1 cellular context compared by ENCODE assay signal in the genomic region with DNA sequence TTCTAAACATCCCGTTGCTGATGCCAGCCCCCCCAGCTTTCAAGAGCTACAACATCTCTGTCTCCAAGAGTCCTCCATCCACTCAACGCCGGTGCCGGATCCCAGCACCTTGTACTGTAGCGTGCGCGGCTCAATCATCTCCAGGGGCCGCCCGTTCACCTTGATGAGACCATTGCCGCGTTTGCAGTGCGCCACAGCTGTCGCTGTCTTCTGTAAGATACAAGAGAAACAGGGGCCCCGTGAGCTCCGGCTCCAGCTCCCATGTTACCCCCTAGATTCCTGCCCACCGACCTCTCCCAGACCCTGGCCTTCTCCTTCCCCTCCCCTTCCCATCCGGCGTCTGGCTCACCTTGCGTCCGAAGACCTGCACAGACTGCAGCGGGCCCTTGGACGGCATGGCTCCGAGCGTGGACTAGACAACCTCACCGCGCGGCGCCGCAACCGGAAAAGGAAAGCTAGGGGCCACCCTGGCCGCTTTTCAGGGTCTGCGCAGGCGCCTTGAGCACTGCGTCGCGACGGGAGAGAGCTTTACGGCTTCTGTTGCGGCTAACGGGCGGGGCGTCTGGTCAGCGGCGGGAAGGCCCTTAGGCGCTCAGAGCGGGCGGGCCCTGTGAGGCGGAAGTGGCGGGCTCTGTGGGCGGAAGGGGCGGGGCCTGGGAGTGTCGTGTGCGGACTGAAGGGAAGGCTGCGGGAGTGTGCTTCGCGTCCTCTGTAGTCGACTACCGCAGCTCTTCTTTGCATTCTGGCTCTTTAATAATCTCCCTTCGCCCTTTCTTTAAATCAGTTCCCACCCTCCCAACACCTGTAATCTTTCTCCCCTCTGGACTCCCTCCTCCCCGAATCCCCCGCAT.
TF ChIP-seq lines count a peak whose summit lies in the region.

Gene RPS16 (minus strand): TSS at position 451 of the 851 bp plus-strand sequence. CDS start 54 bp downstream, at position 397.

TF ChIP-seq in GM12878, 131 proteins besides CTCF, POLR2A, EP300 and RAD21 (continued from another document):
- TF ChIP-seq IRF4 (IDR thresholded peaks at IDR 0.05; ENCODE audit: low read depth, low read length) (0 out of 2 replicates have a peak, but pooled peaks have one; percentile 35), CBX3 (IDR thresholded peaks at IDR 0.05; ENCODE audit: borderline replicate concordance, low read depth) (no peak), ETV6 (conservative IDR thresholded peaks at IDR 0.05 in 1 of 2, IDR thresholded peaks at IDR 0.05 in 1 of 2; ENCODE audit: borderline replicate concordance in 1 of 2, low read depth in 1 of 2) (no peak), NRF1 (conservative IDR thresholded peaks at IDR 0.05; ENCODE audit: low read depth, low read length) (peak; percentile 68), SUPT20H (IDR thresholded peaks at IDR 0.05; ENCODE audit: borderline replicate concordance, control insufficient read depth, low read depth, low read length) (no peak), CBFB (IDR thresholded peaks at IDR 0.05; ENCODE audit: low read depth) (peak; percentile 97), NR2F1 (conservative IDR thresholded peaks at IDR 0.05) (peak; percentile 69; the same call in 1 of the 2 replicates), E2F4 (IDR thresholded peaks at IDR 0.05; ENCODE audit: low read depth, low read length) (peak; percentile 79), HDAC6 (IDR thresholded peaks at IDR 0.05; ENCODE audit: unreplicated experiment) (peak; percentile 89), GABPA (IDR thresholded peaks at IDR 0.05; ENCODE audit: low read depth) (peak; percentile 87; the same call in 1 of the 2 replicates), HDAC2 (IDR thresholded peaks at IDR 0.05) (no peak), MTA2 (IDR thresholded peaks at IDR 0.05; ENCODE audit: low read depth) (no peak), MLLT1 (IDR thresholded peaks at IDR 0.05) (peak; percentile 72), NFXL1 (IDR thresholded peaks at IDR 0.05; ENCODE audit: borderline replicate concordance) (no peak), POLR2AphosphoS5 (IDR thresholded peaks at IDR 0.05; ENCODE audit: low read length) (peak; percentile 100), CREB1 (IDR thresholded peaks at IDR 0.05; ENCODE audit: low read depth) (peak; percentile 75; the same call in 1 of the 2 replicates), IKZF1 (conservative IDR thresholded peaks at IDR 0.05) (peak; percentile 81), ZNF207 (IDR thresholded peaks at IDR 0.05; ENCODE audit: borderline replicate concordance) (peak; percentile 78), NFIC (IDR thresholded peaks at IDR 0.05; ENCODE audit: low read depth, low read length) (no peak), SMAD5 (IDR thresholded peaks at IDR 0.05; ENCODE audit: low read depth) (peak; percentile 98), MYC (IDR thresholded peaks at IDR 0.05; ENCODE audit: insufficient read depth, insufficient read length, insufficient replicate concordance, low read length, severe bottlenecking) (peak; percentile 92), IRF3 (IDR thresholded peaks at IDR 0.05) (0 out of 2 replicates have a peak, but pooled peaks have one; percentile 35), ELK1 (IDR thresholded peaks at IDR 0.05; ENCODE audit: low read depth, low read length) (peak; percentile 70), IKZF2 (IDR thresholded peaks at IDR 0.05) (no peak), RELA (IDR thresholded peaks at IDR 0.05; ENCODE audit: borderline replicate concordance, partially characterized antibody) (peak; percentile 83), HCFC1 (IDR thresholded peaks at IDR 0.05; ENCODE audit: low read length) (no peak; the same call in 1 of the 2 replicates), MEF2A (IDR thresholded peaks at IDR 0.05; ENCODE audit: insufficient read depth, low read depth, low read length) (peak; percentile 53; the same call in 1 of the 2 replicates), ATF7 (IDR thresholded peaks at IDR 0.05; ENCODE audit: low read depth) (no peak), MEF2B (IDR thresholded peaks at IDR 0.05; ENCODE audit: partially characterized antibody, poor library complexity, severe bottlenecking) (no peak), ATF3 (IDR thresholded peaks at IDR 0.05; ENCODE audit: borderline replicate concordance, extremely low read depth, low read depth, low read length) (peak; percentile 88; the same call in 1 of the 2 replicates), EGR1 (IDR thresholded peaks at IDR 0.05; ENCODE audit: borderline replicate concordance in 1 of 2, low read depth in 2 of 2, low read length in 2 of 2) (peak in 1 of 2 experiments; percentile 26; a peak in 1 of 3 replicates), NR2C1 (IDR thresholded peaks at IDR 0.05) (peak; percentile 57), LARP7 (IDR thresholded peaks at IDR 0.05) (peak; percentile 77), PML (IDR thresholded peaks at IDR 0.05; ENCODE audit: low read length) (peak; percentile 99), MYB (IDR thresholded peaks at IDR 0.05; ENCODE audit: borderline replicate concordance, low read depth, low read length) (0 out of 2 replicates have a peak, but pooled peaks have one; percentile 20), HDGF (IDR thresholded peaks at IDR 0.05) (peak; percentile 89), SPI1 (IDR thresholded peaks at IDR 0.05; ENCODE audit: borderline replicate concordance, insufficient read depth, low read depth, low read length) (peak; percentile 60; the same call in 1 of the 2 replicates), CREM (IDR thresholded peaks at IDR 0.05; ENCODE audit: low read depth) (peak; percentile 61; the same call in 1 of the 2 replicates), SIX5 (IDR thresholded peaks at IDR 0.05; ENCODE audit: low read depth, low read length, severe bottlenecking) (peak; percentile 19), RUNX3 (IDR thresholded peaks at IDR 0.05; ENCODE audit: low read length) (peak; percentile 86)
- TF ChIP-seq, protein P1, sequence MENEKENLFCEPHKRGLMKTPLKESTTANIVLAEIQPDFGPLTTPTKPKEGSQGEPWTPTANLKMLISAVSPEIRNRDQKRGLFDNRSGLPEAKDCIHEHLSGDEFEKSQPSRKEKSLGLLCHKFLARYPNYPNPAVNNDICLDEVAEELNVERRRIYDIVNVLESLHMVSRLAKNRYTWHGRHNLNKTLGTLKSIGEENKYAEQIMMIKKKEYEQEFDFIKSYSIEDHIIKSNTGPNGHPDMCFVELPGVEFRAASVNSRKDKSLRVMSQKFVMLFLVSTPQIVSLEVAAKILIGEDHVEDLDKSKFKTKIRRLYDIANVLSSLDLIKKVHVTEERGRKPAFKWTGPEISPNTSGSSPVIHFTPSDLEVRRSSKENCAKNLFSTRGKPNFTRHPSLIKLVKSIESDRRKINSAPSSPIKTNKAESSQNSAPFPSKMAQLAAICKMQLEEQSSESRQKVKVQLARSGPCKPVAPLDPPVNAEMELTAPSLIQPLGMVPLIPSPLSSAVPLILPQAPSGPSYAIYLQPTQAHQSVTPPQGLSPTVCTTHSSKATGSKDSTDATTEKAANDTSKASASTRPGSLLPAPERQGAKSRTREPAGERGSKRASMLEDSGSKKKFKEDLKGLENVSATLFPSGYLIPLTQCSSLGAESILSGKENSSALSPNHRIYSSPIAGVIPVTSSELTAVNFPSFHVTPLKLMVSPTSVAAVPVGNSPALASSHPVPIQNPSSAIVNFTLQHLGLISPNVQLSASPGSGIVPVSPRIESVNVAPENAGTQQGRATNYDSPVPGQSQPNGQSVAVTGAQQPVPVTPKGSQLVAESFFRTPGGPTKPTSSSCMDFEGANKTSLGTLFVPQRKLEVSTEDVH (IDR thresholded peaks at IDR 0.05; ENCODE audit: low read depth, partially characterized antibody): peak; percentile 47
- TF ChIP-seq, protein P2, sequence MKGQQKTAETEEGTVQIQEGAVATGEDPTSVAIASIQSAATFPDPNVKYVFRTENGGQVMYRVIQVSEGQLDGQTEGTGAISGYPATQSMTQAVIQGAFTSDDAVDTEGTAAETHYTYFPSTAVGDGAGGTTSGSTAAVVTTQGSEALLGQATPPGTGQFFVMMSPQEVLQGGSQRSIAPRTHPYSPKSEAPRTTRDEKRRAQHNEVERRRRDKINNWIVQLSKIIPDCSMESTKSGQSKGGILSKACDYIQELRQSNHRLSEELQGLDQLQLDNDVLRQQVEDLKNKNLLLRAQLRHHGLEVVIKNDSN (IDR thresholded peaks at IDR 0.05; ENCODE audit: borderline replicate concordance, extremely low read length, insufficient read depth, low read depth, low read length): no peak
- TF ChIP-seq, protein P3, sequence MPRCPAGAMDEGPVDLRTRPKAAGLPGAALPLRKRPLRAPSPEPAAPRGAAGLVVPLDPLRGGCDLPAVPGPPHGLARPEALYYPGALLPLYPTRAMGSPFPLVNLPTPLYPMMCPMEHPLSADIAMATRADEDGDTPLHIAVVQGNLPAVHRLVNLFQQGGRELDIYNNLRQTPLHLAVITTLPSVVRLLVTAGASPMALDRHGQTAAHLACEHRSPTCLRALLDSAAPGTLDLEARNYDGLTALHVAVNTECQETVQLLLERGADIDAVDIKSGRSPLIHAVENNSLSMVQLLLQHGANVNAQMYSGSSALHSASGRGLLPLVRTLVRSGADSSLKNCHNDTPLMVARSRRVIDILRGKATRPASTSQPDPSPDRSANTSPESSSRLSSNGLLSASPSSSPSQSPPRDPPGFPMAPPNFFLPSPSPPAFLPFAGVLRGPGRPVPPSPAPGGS (IDR thresholded peaks at IDR 0.05; ENCODE audit: borderline replicate concordance, insufficient read depth, low read depth, low read length, poor library complexity, severe bottlenecking): peak; percentile 53
- TF ChIP-seq, protein P4, sequence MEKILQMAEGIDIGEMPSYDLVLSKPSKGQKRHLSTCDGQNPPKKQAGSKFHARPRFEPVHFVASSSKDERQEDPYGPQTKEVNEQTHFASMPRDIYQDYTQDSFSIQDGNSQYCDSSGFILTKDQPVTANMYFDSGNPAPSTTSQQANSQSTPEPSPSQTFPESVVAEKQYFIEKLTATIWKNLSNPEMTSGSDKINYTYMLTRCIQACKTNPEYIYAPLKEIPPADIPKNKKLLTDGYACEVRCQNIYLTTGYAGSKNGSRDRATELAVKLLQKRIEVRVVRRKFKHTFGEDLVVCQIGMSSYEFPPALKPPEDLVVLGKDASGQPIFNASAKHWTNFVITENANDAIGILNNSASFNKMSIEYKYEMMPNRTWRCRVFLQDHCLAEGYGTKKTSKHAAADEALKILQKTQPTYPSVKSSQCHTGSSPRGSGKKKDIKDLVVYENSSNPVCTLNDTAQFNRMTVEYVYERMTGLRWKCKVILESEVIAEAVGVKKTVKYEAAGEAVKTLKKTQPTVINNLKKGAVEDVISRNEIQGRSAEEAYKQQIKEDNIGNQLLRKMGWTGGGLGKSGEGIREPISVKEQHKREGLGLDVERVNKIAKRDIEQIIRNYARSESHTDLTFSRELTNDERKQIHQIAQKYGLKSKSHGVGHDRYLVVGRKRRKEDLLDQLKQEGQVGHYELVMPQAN (conservative IDR thresholded peaks at IDR 0.05): peak; percentile 95
